In the genomic region with DNA sequence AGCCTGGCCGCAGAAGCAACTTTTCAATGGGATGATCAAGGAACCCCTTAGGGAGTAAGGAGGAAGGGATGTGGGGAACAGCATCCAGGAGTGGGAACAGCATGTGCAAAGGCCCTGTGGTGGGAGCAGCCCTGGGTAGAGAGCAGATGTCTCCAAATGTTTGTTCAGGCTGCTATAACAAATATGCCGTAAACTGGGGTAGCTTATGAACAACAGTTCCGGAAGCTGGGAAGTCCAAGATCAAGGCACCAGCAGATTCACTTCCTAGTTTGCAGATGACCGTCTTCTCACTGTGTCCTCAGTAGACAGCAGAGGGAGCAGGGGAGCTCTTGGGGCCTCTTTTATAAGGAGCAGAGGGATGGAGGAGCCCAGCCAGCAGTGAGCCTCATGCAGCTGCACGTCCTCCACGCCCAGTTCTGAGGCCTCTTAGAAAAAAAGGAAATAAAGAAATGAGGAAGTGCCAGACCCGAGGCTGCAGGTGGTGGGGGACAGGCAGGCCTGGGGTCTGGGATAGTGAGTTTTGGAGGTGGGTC, we compare ENCODE assay signal across 8 cellular contexts. TPM values are rescaled to one million over a fixed set of nuclear protein-coding genes. Genes with fewer than 3 reads are reported as not detected.
DNase-seq lines count a peak whose midpoint lies in the region; ATAC-seq and TF ChIP-seq lines count a peak whose summit lies in the region.
"Had no signal": no experiment of that assay in that cellular context is flagged by ENCODE, and none has a peak within 500 bp of the region (broad histone marks: within the 10 kb centered on the region; RNA-seq: fewer than 3 reads in every experiment).

No MANE protein-coding gene starts in this region.

- TF ChIP-seq CTCF in GM12874 (IDR thresholded peaks at IDR 0.05; ENCODE audit: insufficient read depth, low read depth, low read length) (peak; percentile 50), NB4 (IDR thresholded peaks at IDR 0.05; ENCODE audit: low read depth, low read length) (peak; percentile 64), astrocyte of the spinal cord (IDR thresholded peaks at IDR 0.05; ENCODE audit: low read depth, low read length) (peak; percentile 49)

- in situ Hi-C loops in astrocyte of the spinal cord (cut with HindIII; ENCODE audit: low sequenced_read_pairs) = no loop called here

- peak; percentile 30 for TF ChIP-seq POLR2A in NB4 (IDR thresholded peaks at IDR 0.05; ENCODE audit: extremely low read depth, insufficient read length)

- DNase-seq in NB4 (ENCODE audit: low read depth) (peak; percentile 98), astrocyte of the spinal cord (ENCODE audit: low read depth, low spot score) (peak; percentile 57), left lobe of liver (ENCODE audit: low spot score) (peak; percentile 54), COLO829 (ENCODE audit: low spot score) (no peak)
- no peak for DNase-seq in NK-92 treated with Interleukin-12 subunit alpha and Interleukin-12 subunit beta, amount 100 ng/mL, for 24 hours (lab: John Stamatoyannopoulos, UW)

- H3K4me3 ChIP-seq in NB4 (ENCODE audit: low read depth, low read length) (no peak overlapping the region), astrocyte of the spinal cord (ENCODE audit: low read depth, low read length) (no peak overlapping the region)

- ATAC-seq in left lobe of liver (peak; percentile 54), GM18498 (IDR thresholded peaks at IDR 0.05; ENCODE audit: unreplicated experiment) (no peak)

RNA-seq across cellular contexts. Expression of gene LRRC25, which starts 4.2 kb away (rescaled TPM):
- 2.2 TPM for total RNA-seq in left lobe of liver
- total RNA-seq: activated CD8-positive, alpha-beta memory T cell treated with anti-CD3 and anti-CD28 coated beads for 36 hours had no signal

RNA-seq across cellular contexts. Expression of gene GDF15, which starts 15.7 kb away (rescaled TPM):
- 3.2 TPM for total RNA-seq in left lobe of liver
- total RNA-seq: activated CD8-positive, alpha-beta memory T cell treated with anti-CD3 and anti-CD28 coated beads for 36 hours had no signal

RNA-seq across cellular contexts. Expression of gene SSBP4, which starts 17.6 kb away (rescaled TPM):
- total RNA-seq in left lobe of liver = 18.4 TPM

RNA-seq across cellular contexts. Expression of gene ISYNA1, which starts 36.3 kb away (rescaled TPM):
- total RNA-seq in left lobe of liver = 10.2 TPM

Comparison
In these comparisons a context has a peak if more than half of its experiments do, and no peak if none do; other contexts are left out.
1. DNase-seq: peak in NB4 (single experiment), astrocyte of the spinal cord (single experiment) and left lobe of liver (single experiment); none in COLO829 (single experiment) and NK-92 treated with Interleukin-12 subunit alpha and Interleukin-12 subunit beta, amount 100 ng/mL, for 24 hours (single experiment).
2. Peak in every context shown above with its lines, with median percentiles within 50 percentile points of each other: CTCF ChIP-seq.